In genomic region chr7:98870071-98870651, GRCh38 we compare ENCODE assay signal across 8 cellular contexts. TPM values are rescaled to one million over a fixed set of nuclear protein-coding genes. Genes with fewer than 3 reads are reported as not detected.
DNase-seq lines count a peak whose midpoint lies in the region; ATAC-seq, FAIRE-seq and TF ChIP-seq lines count a peak whose summit lies in the region.

No MANE protein-coding gene starts in this region.

- DNase-seq in BJ (ENCODE audit: low read depth) (no peak), HTR-8/SVneo (ENCODE audit: insufficient read length, low spot score) (peak; percentile 45), T-helper 2 cell (peak; percentile 15 to 67 (median 47)), anterior cingulate cortex (lab: John Stamatoyannopoulos, UW) (peak in 55 of 58 donors; percentile 13 to 88 (median 60)), iPS DF 6.9 (ENCODE audit: low read depth, low spot score) (no peak), left lobe of liver (ENCODE audit: low spot score) (no peak)
- DNase-seq in stimulated activated CD4-positive, alpha-beta T cell treated with anti-CD3 and anti-CD28 coated beads, Interleukin-15, amount 100 ng/mL, for 1 hour (ENCODE audit: low read depth in 1 of 2, low spot score in 1 of 2) = peak; percentile 26 to 68

- no CpG with 5 or more reads among the region's 44 CpGs for WGBS in iPS DF 6.9 (ENCODE audit: insufficient coverage, insufficient read length)

- peaks cover 10% of the 10 kb centered on the region for H3K27me3 ChIP-seq in BJ (ENCODE audit: control insufficient read depth, insufficient read depth, low read length)
- peaks cover 9% of the 10 kb centered on the region; the same call in 1 of the 2 replicates for H3K27me3 ChIP-seq in iPS DF 6.9 (ENCODE audit: control insufficient read depth, insufficient read depth, low read length)

- TF ChIP-seq CTCF in BJ (IDR thresholded peaks at IDR 0.05; ENCODE audit: insufficient read depth, low read depth, low read length) = 0 out of 2 replicates have a peak, but pooled peaks have one; percentile 1

- H3K4me1 ChIP-seq in iPS DF 6.9 (ENCODE audit: control insufficient read depth, insufficient read depth, low read length) = peaks cover 4% of the 10 kb centered on the region; the same call in 1 of the 2 replicates

- H3K9me3 ChIP-seq in iPS DF 6.9 (ENCODE audit: control insufficient read depth, insufficient read depth, low read length) = no peaks in the 10 kb centered on the region

- CTCF ChIA-PET in BJ (lab: Yijun Ruan, JAX) = interaction anchor here (0.7 to 2.7 kb wide), 2 partner anchors 8 to 39 kb away, joined by 3 to 18 read pairs; partner anchors contain the start of gene TRRAP

- POLR2A ChIA-PET in BJ (lab: Charles Lee) = no interaction called here

- peak overlapping the region; percentile 56 for H3K4me3 ChIP-seq in BJ (ENCODE audit: low read depth, low read length)
- peak overlapping the region; percentile 81; the same call in 1 of the 2 replicates for H3K4me3 ChIP-seq in iPS DF 6.9 (ENCODE audit: low read length)

- H3K36me3 ChIP-seq in BJ (ENCODE audit: control insufficient read depth, insufficient read depth, low read length) (no peaks in the 10 kb centered on the region), iPS DF 6.9 (ENCODE audit: control insufficient read depth, insufficient read depth, low read length) (no peaks in the 10 kb centered on the region)

- peak; percentile 55 for ATAC-seq in GM19395 (IDR thresholded peaks at IDR 0.05; ENCODE audit: unreplicated experiment)
- no peak for ATAC-seq in left lobe of liver

- FAIRE-seq in HTR-8/SVneo (lab: Jason Lieb, UNC) = no peak

- no peak overlapping the region for H3K27ac ChIP-seq in iPS DF 6.9 (ENCODE audit: low read length)

RNA-seq across cellular contexts. Expression of gene TMEM130, which starts 0.3 kb away (rescaled TPM):
- 4.4 and 6.4 TPM in 2 replicates for polyA plus RNA-seq in BJ (2011; rRNA removed)
- 1.6 and 4.4 TPM in 2 replicates for polyA minus RNA-seq in BJ (2011; rRNA and poly(A)+ RNA removed)
- 0.10 TPM for total RNA-seq in left lobe of liver

RNA-seq across cellular contexts. Expression of gene TRRAP, which starts 8.2 kb away (rescaled TPM):
- polyA plus RNA-seq in BJ (2011; rRNA removed) = 11.8 and 17.2 TPM in 2 replicates
- 35.6 and 41.3 TPM in 2 replicates for polyA minus RNA-seq in BJ (2011; rRNA and poly(A)+ RNA removed)
- total RNA-seq in left lobe of liver = 15.8 TPM

Comparison
In these comparisons a context has a peak if more than half of its experiments do, and no peak if none do; other contexts are left out.
1. DNase-seq: peak in HTR-8/SVneo (single experiment), T-helper 2 cell (5 of 5), anterior cingulate cortex (55 of 58) and stimulated activated CD4-positive, alpha-beta T cell treated with anti-CD3 and anti-CD28 coated beads, Interleukin-15, amount 100 ng/mL, for 1 hour (2 of 2); none in BJ (single experiment), iPS DF 6.9 (single experiment) and left lobe of liver (single experiment).